30 cellular contexts compared by ENCODE assay signal in genomic region chr10:130000918-130001317, GRCh38. TPM values are rescaled to one million over a fixed set of nuclear protein-coding genes. Genes with fewer than 3 reads are reported as not detected.
"Had no signal": no experiment of that assay in that cellular context is flagged by ENCODE, and none has a peak within 500 bp of the region (broad histone marks: within the 10 kb centered on the region; RNA-seq: fewer than 3 reads in every experiment).

No MANE protein-coding gene starts in this region.

- H3K36me3 ChIP-seq: left lung, neural progenitor cell, neutrophil, stomach, thyroid gland, transverse colon, upper lobe of left lung, vagina had no signal

- H3K4me1 ChIP-seq: left lung, neural progenitor cell, parathyroid adenoma, stomach, testis, thyroid gland, transverse colon, upper lobe of left lung, vagina had no signal

- H3K27me3 ChIP-seq: neural progenitor cell, testis, thyroid gland, upper lobe of left lung, vagina had no signal

- H3K4me3 ChIP-seq: left lung, mucosa of descending colon, neural progenitor cell, skin epidermis, stomach, testis, thyroid gland, transverse colon, upper lobe of left lung, vagina had no signal

- H3K27ac Mint-ChIP-seq: immature natural killer cell; memory B cell; naive thymus-derived CD4-positive, alpha-beta T cell; nephron progenitor cell; neural progenitor cell; progenitor cell of endocrine pancreas; stimulated activated naive B cell treated with anti-CD40 and anti-IgM and Interleukin-4, amounts not matched to agents 10 μg/mL and 1 μg/mL and 100 μg/mL, for 72 hours had no signal

- H3K4me3 Mint-ChIP-seq: immature natural killer cell; memory B cell; naive thymus-derived CD4-positive, alpha-beta T cell; nephron progenitor cell; neural progenitor cell; stimulated activated naive B cell treated with anti-CD40 and anti-IgM and Interleukin-4, amounts not matched to agents 10 μg/mL and 1 μg/mL and 100 μg/mL, for 72 hours had no signal

- DNase-seq: hypothalamus; immature natural killer cell; kidney; left colon; left lung; midbrain; mucosa of descending colon; naive thymus-derived CD4-positive, alpha-beta T cell; nephron progenitor cell; occipital lobe; right cardiac atrium; stimulated activated CD4-positive, alpha-beta T cell treated with anti-CD3 and anti-CD28 coated beads, Interleukin-12 subunit alpha, Interleukin-12 subunit beta, amount 100 ng/mL, for 4 hours; stimulated activated CD4-positive, alpha-beta T cell treated with anti-CD3 and anti-CD28 coated beads, Interleukin-15, amount 100 ng/mL, for 24 hours; stimulated activated CD4-positive, alpha-beta T cell treated with anti-CD3 and anti-CD28 coated beads, Interleukin-2, amount 100 ng/mL, for 24 hours; stimulated activated CD4-positive, alpha-beta T cell treated with anti-CD3 and anti-CD28 coated beads, Interleukin-4, amount 100 ng/mL, for 1 hour; stimulated activated naive B cell treated with anti-CD40 and anti-IgM and Interleukin-4, amounts not matched to agents 10 μg/mL and 1 μg/mL and 100 μg/mL, for 72 hours; stimulated activated naive CD8-positive, alpha-beta T cell treated with anti-CD3 and anti-CD28 coated beads, Interleukin-15, Interleukin-2, amounts not matched to agents 100 U/mL and 50 U/mL, for 24 hours; stomach; testis; thyroid gland; transverse colon had no signal

- H3K36me3 Mint-ChIP-seq: immature natural killer cell; memory B cell; neural progenitor cell; stimulated activated naive B cell treated with anti-CD40 and anti-IgM and Interleukin-4, amounts not matched to agents 10 μg/mL and 1 μg/mL and 100 μg/mL, for 72 hours had no signal

- H3K9me3 ChIP-seq: mucosa of descending colon, neutrophil, testis, thyroid gland, transverse colon, vagina had no signal

- H3K4me1 Mint-ChIP-seq: immature natural killer cell; memory B cell; naive thymus-derived CD4-positive, alpha-beta T cell; nephron progenitor cell; neural progenitor cell; stimulated activated naive B cell treated with anti-CD40 and anti-IgM and Interleukin-4, amounts not matched to agents 10 μg/mL and 1 μg/mL and 100 μg/mL, for 72 hours had no signal

- H3K27ac ChIP-seq: left lung, neural progenitor cell, neutrophil, parathyroid adenoma, skin epidermis, stomach, testis, thyroid gland, transverse colon, upper lobe of left lung, vagina had no signal

- ATAC-seq: left colon; left lung; mucosa of descending colon; naive thymus-derived CD4-positive, alpha-beta T cell; right cardiac atrium; sciatic nerve; stimulated activated naive B cell treated with anti-CD40 and anti-IgM and Interleukin-4, amounts not matched to agents 10 μg/mL and 1 μg/mL and 100 μg/mL, for 72 hours; stimulated activated naive CD8-positive, alpha-beta T cell treated with anti-CD3 and anti-CD28 coated beads, Interleukin-15, Interleukin-2, amounts not matched to agents 100 U/mL and 50 U/mL, for 24 hours had no signal

RNA-seq across cellular contexts. Expression of gene EBF3, which starts 36.8 kb away (rescaled TPM):
- total RNA-seq: naive thymus-derived CD4-positive, alpha-beta T cell had no signal
